1 cellular context compared by ENCODE assay signal in genomic region chr14:21089271-21089670, GRCh38.
TF ChIP-seq lines count a peak whose summit lies in the region.

No MANE protein-coding gene starts in this region.

TF ChIP-seq in WTC11, 78 proteins besides CTCF, POLR2A, EP300 and RAD21 (continued from another document):
- no peak for TF ChIP-seq STAT6 (CRISPR knock-in tag; conservative IDR thresholded peaks at IDR 0.05; ENCODE audit: low read depth)
- TF ChIP-seq FOXJ3 (CRISPR knock-in tag; IDR thresholded peaks at IDR 0.05; ENCODE audit: borderline replicate concordance): no peak
- no peak for TF ChIP-seq CREB1 (CRISPR knock-in tag; IDR thresholded peaks at IDR 0.05)
- TF ChIP-seq JAZF1 (CRISPR knock-in tag; IDR thresholded peaks at IDR 0.05): no peak
- no peak for TF ChIP-seq ZNF532 (CRISPR knock-in tag; IDR thresholded peaks at IDR 0.05; ENCODE audit: borderline replicate concordance)
- no peak for TF ChIP-seq SOX15 (CRISPR knock-in tag; IDR thresholded peaks at IDR 0.05)
- no peak for TF ChIP-seq USF1 (CRISPR knock-in tag; IDR thresholded peaks at IDR 0.05)
- TF ChIP-seq RELA (CRISPR knock-in tag; IDR thresholded peaks at IDR 0.05; ENCODE audit: borderline replicate concordance): no peak
- no peak for TF ChIP-seq AR (CRISPR knock-in tag; IDR thresholded peaks at IDR 0.05)
- TF ChIP-seq OVOL2 (CRISPR knock-in tag; IDR thresholded peaks at IDR 0.05; ENCODE audit: borderline replicate concordance): no peak
- TF ChIP-seq TEAD1 (CRISPR knock-in tag; IDR thresholded peaks at IDR 0.05): no peak
